8 cellular contexts compared by ENCODE assay signal in the genomic region with DNA sequence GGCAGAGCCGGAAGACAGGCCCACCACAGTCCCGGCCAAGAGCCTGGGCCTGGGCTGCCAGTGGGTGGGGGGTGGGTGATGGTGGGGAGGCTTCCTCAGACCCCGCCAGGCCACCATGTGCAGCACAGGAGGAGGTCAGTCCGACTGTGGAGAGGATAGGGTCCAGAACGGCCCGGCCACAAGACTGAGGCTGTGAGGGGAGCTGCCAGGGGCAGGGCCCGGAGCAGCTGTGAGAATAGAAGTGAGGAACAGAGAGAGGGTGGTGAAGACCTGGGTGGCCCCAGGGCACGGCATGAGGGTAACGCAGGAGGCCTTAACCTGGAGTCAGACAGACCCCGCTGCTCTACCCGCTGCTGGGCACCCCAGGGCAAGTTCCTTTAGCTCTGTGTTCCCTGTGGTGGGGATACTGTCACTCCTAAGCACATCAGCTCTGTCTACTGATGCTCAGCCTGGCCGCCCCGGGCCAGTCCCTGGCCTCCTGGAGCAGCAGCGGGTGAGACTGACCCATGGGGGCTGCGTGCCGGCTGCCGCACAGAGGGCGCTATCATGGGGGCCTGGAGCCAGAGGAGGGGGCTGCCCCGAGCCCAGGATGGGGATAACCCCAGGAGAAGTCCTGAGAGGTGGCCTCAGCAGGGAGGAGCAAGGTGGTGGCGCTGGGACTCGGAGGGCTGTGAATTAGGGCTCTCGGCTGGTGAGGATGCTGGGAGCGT. TPM values are rescaled to one million over a fixed set of nuclear protein-coding genes. Genes with fewer than 3 reads are reported as not detected.
DNase-seq lines count a peak whose midpoint lies in the region; ATAC-seq, FAIRE-seq and TF ChIP-seq lines count a peak whose summit lies in the region.

No MANE protein-coding gene starts in this region.

- DNase-seq in H9: no peak
- no peak for DNase-seq in right atrium auricular region (ENCODE audit: low spot score)
- DNase-seq in small intestine: no peak
- no peak for DNase-seq in GF-D8 (lab: John Stamatoyannopoulos, UW)
- DNase-seq in NCI-H526 (lab: John Stamatoyannopoulos, UW): no peak
- DNase-seq in SIG-M5 (lab: John Stamatoyannopoulos, UW): no peak

- no peaks in the 10 kb centered on the region; a peak in 1 of 5 replicates for H3K9me3 Mint-ChIP-seq in H9

- peaks cover 12% of the 10 kb centered on the region in 2 experiments for H3K4me1 Mint-ChIP-seq in H9

- WGBS in H9 (ENCODE audit: extremely low coverage, insufficient read length, low lambda C conversion rate): no CpG with 5 or more reads among the region's 23 CpGs
- 74 to 89% (median 74%) methylated on average over 23 of the region's 23 CpGs for WGBS in small intestine, 3 donors

- H3K4me3 ChIP-seq in right atrium auricular region (peak overlapping the region; percentile 43 to 49), small intestine (ENCODE audit: low read depth in 1 of 2, low read length in 2 of 2) (peak overlapping the region in 1 of 2 donors; percentile 12)

- FAIRE-seq in small intestine (lab: Jason Lieb, UNC): no peak

- no peaks in the 10 kb centered on the region for H3K79me1 ChIP-seq in H9 (ENCODE audit: insufficient read depth, low read depth, low read length, poor library complexity, severe bottlenecking)

- H3K4ac ChIP-seq in H9 (ENCODE audit: low read depth, low read length): no peak overlapping the region

- H3K56ac ChIP-seq in H9 (ENCODE audit: insufficient read length, low read depth, low read length): no peak overlapping the region

- H3K23me2 ChIP-seq in H9 (ENCODE audit: insufficient read length, low read depth, low read length, poor library complexity, severe bottlenecking): no peaks in the 10 kb centered on the region

- H3K4me1 ChIP-seq in H9 (ENCODE audit: insufficient read depth, low read length): no peaks in the 10 kb centered on the region
- H3K4me1 ChIP-seq in right atrium auricular region: peaks cover 0 to 38% of the 10 kb centered on the region in 2 donors
- H3K4me1 ChIP-seq in small intestine (ENCODE audit: control insufficient read depth in 2 of 2, insufficient read depth in 1 of 2, low read depth in 1 of 2, low read length in 1 of 2): no peaks in the 10 kb centered on the region

- H3K14ac ChIP-seq in H9 (ENCODE audit: insufficient read depth, low read length): no peak overlapping the region

- TF ChIP-seq CTCF in H9 (conservative IDR thresholded peaks at IDR 0.05) (no peak), VCaP (conservative IDR thresholded peaks at IDR 0.05) (no peak), right atrium auricular region (IDR thresholded peaks at IDR 0.05) (no peak)

- H3K27ac Mint-ChIP-seq in H9: peak overlapping the region in 2 of 3 experiments; percentile 74 to 82; a peak in 4 of 7 replicates

- H2BK120ac ChIP-seq in H9 (ENCODE audit: low read depth, low read length, poor library complexity, severe bottlenecking): no peak overlapping the region

- no peak overlapping the region for H2BK20ac ChIP-seq in H9 (ENCODE audit: low read depth, low read length, poor library complexity, severe bottlenecking)

- no peak overlapping the region for H2AFZ ChIP-seq in H9 (ENCODE audit: low read length)

- no peak overlapping the region for H3K18ac ChIP-seq in H9 (ENCODE audit: insufficient read length, low read depth, low read length)

- no peak overlapping the region for H2BK12ac ChIP-seq in H9 (ENCODE audit: insufficient read length, low read depth, low read length)

- H3K4me3 Mint-ChIP-seq in H9: no peak overlapping the region

- no peaks in the 10 kb centered on the region for H3K27me3 Mint-ChIP-seq in H9 (ENCODE audit: low read depth)

- H3K27ac ChIP-seq in H9 (ENCODE audit: insufficient read length, low read depth, low read length): no peak overlapping the region
- H3K27ac ChIP-seq in VCaP: peak overlapping the region; percentile 2
- peak overlapping the region; percentile 84 to 92 for H3K27ac ChIP-seq in right atrium auricular region
- H3K27ac ChIP-seq in small intestine (ENCODE audit: low read depth in 1 of 2, low read length in 1 of 2): peak overlapping the region; percentile 27 to 71

- no peaks in the 10 kb centered on the region for H4K20me1 ChIP-seq in H9 (ENCODE audit: control insufficient read depth, insufficient read depth, insufficient read length)

- H3K23ac ChIP-seq in H9 (ENCODE audit: insufficient read length, low read depth, low read length): no peak overlapping the region

- no peak overlapping the region for H3T11ph ChIP-seq in H9 (ENCODE audit: low read length)

- peaks cover 27% of the 10 kb centered on the region for H3K36me3 ChIP-seq in right atrium auricular region
- peaks cover 2 to 5% of the 10 kb centered on the region in 2 donors for H3K36me3 ChIP-seq in small intestine (ENCODE audit: control insufficient read depth in 2 of 2, insufficient read depth in 2 of 2, low read length in 2 of 2)

- H4K5ac ChIP-seq in H9 (ENCODE audit: insufficient read length, low read depth, low read length): no peak overlapping the region

- H3K79me2 ChIP-seq in H9 (ENCODE audit: insufficient read depth, low read length): no peaks in the 10 kb centered on the region

- no peaks in the 10 kb centered on the region for H3K9me3 ChIP-seq in H9 (ENCODE audit: control insufficient read depth, low read depth, low read length)
- no peaks in the 10 kb centered on the region for H3K9me3 ChIP-seq in right atrium auricular region
- H3K9me3 ChIP-seq in small intestine (ENCODE audit: control insufficient read depth, low read depth): no peaks in the 10 kb centered on the region

- no peak overlapping the region for H4K8ac ChIP-seq in H9 (replicated peaks; ENCODE audit: insufficient read length, low read depth, low read length)

- no peak overlapping the region for H3K9ac ChIP-seq in H9 (ENCODE audit: extremely low read depth, insufficient read length, low read length)

- H3K4me2 ChIP-seq in H9 (ENCODE audit: insufficient read depth, insufficient read length, low read length): no peak overlapping the region

- no peak overlapping the region for H2AK5ac ChIP-seq in H9 (ENCODE audit: insufficient read length, low read length)

- H3K36me3 Mint-ChIP-seq in H9 (ENCODE audit: insufficient read depth in 1 of 3, low read depth in 3 of 3): peaks cover 16 to 56% (median 50%) of the 10 kb centered on the region in 3 experiments

- ATAC-seq in GM19463 (IDR thresholded peaks at IDR 0.05; ENCODE audit: unreplicated experiment): no peak

- H2BK15ac ChIP-seq in H9 (ENCODE audit: low read depth, low read length): no peak overlapping the region

- H2BK5ac ChIP-seq in H9 (ENCODE audit: insufficient read length, low read length): no peak overlapping the region

- H4K91ac ChIP-seq in H9 (ENCODE audit: insufficient read length, low read depth, low read length): no peak overlapping the region

- H3K27me3 ChIP-seq in H9 (ENCODE audit: insufficient read depth, low read length) (no peaks in the 10 kb centered on the region), right atrium auricular region (no peaks in the 10 kb centered on the region), small intestine (ENCODE audit: control insufficient read depth in 2 of 2, insufficient read depth in 2 of 2, low read length in 2 of 2) (no peaks in the 10 kb centered on the region)

RNA-seq across cellular contexts. Expression of gene FERMT3, which starts 1.7 kb away (rescaled TPM):
- total RNA-seq in H9 (2021): 6.6 and 10.6 TPM in 2 replicates
- 10 to 100 TPM in 1 of 2 donors, 1 to 10 TPM in 1; 6.3 to 19.4 TPM for total RNA-seq in right atrium auricular region
- polyA plus RNA-seq in small intestine: 10 to 100 TPM; 11.4 to 26.5 (median 20.5) TPM

RNA-seq across cellular contexts. Expression of gene TRPT1, which starts 17.7 kb away (rescaled TPM):
- total RNA-seq in H9 (2021) (31.5 and 33.6 TPM in 2 replicates), right atrium auricular region (10 to 100 TPM; 86.0 to 95.8 TPM)
- 100 to 1,000 TPM in 1 of 3 donors, 10 to 100 TPM in 2; 46.5 to 115 (median 89.4) TPM for polyA plus RNA-seq in small intestine

RNA-seq across cellular contexts. Expression of gene NUDT22, which starts 17.8 kb away (rescaled TPM):
- 39.6 and 45.8 TPM in 2 replicates for total RNA-seq in H9 (2021)
- total RNA-seq in right atrium auricular region: 10 to 100 TPM; 73.3 to 95.6 TPM
- polyA plus RNA-seq in small intestine: 100 to 1,000 TPM in 1 of 3 donors, 10 to 100 TPM in 2; 91.8 to 140 (median 98.9) TPM

RNA-seq across cellular contexts. Expression of gene DNAJC4, which starts 22.1 kb away (rescaled TPM):
- 21.0 and 24.2 TPM in 2 replicates for total RNA-seq in H9 (2021)
- 10 to 100 TPM; 24.7 to 32.1 TPM for total RNA-seq in right atrium auricular region
- 100 to 1,000 TPM in 2 of 3 donors, 10 to 100 TPM in 1; 50.6 to 164 (median 127) TPM for polyA plus RNA-seq in small intestine

RNA-seq across cellular contexts. Expression of gene STIP1, which starts 22.3 kb away (rescaled TPM):
- total RNA-seq in H9 (2021): 331 and 338 TPM in 2 replicates
- 100 to 1,000 TPM in 1 of 2 donors, 10 to 100 TPM in 1; 88.9 to 114 TPM for total RNA-seq in right atrium auricular region
- 10 to 100 TPM; 38.6 to 73.9 (median 43.6) TPM for polyA plus RNA-seq in small intestine
